In genomic region chr2:59428940-59429339, GRCh38 we compare ENCODE assay signal across 11 cellular contexts.
"Had no signal": no experiment of that assay in that cellular context is flagged by ENCODE, and none has a peak within 500 bp of the region (broad histone marks: within the 10 kb centered on the region; RNA-seq: fewer than 3 reads in every experiment).

No MANE protein-coding gene starts in this region.

- H3K9ac ChIP-seq: GM23248 had no signal

- ATAC-seq: GM23338, HCT116 had no signal

- H3K4me3 ChIP-seq: GM23248, GM23338, HAP-1 had no signal

- DNase-seq: GM23248, GOT3, H7, H9, HCEC 1CT, HFFc6 had no signal

- H2AFZ ChIP-seq: GM23248, GM23338 had no signal

- H3K9me3 ChIP-seq: HAP-1 had no signal

- H3K36me3 ChIP-seq: HAP-1 had no signal

- H3K4me2 ChIP-seq: GM23338 had no signal

- H3K27ac ChIP-seq: GM23248 had no signal

- FAIRE-seq: H1, H54 had no signal

- H3K4me1 ChIP-seq: HAP-1 had no signal
